In genomic region chr2:160613466-160614153, GRCh38 we compare ENCODE assay signal across 16 cellular contexts.
A peak's percentile ranks its signal among the peaks of the same experiment; 100 is the strongest.
DNase-seq lines count a peak whose midpoint lies in the region; ATAC-seq and TF ChIP-seq lines count a peak whose summit lies in the region.
"Had no signal": no experiment of that assay in that cellular context is flagged by ENCODE, and none has a peak within 500 bp of the region (broad histone marks: within the 10 kb centered on the region; RNA-seq: fewer than 3 reads in every experiment).

No MANE protein-coding gene starts in this region.

- H3K27ac ChIP-seq in GM23248 (peak overlapping the region; percentile 53), testis (no peak overlapping the region)
- H3K27ac ChIP-seq: body of pancreas, right lobe of liver, thyroid gland, VCaP had no signal

- H4K20me1 ChIP-seq in GM23248 (ENCODE audit: insufficient read depth) = no peaks in the 10 kb centered on the region

- H3K36me3 Mint-ChIP-seq in osteocyte (ENCODE audit: unreplicated experiment) = peaks cover 8% of the 10 kb centered on the region

- in situ Hi-C loops in GM23248 (cut with MboI) = no loop called here

- H3K4me2 ChIP-seq in GM23248 (ENCODE audit: unreplicated experiment) = peak overlapping the region; percentile 54

- H3F3A ChIP-seq in GM23248 (ENCODE audit: insufficient read depth) = peaks cover 28% of the 10 kb centered on the region

- peaks cover 11% of the 10 kb centered on the region for H3K9me3 Mint-ChIP-seq in osteocyte (ENCODE audit: unreplicated experiment)

- H3K9ac ChIP-seq in GM23248 = 0 out of 2 replicates have a peak overlapping the region, but pooled peaks have one; percentile 3

- H3K4me1 Mint-ChIP-seq in osteocyte (ENCODE audit: unreplicated experiment) = peaks cover 10% of the 10 kb centered on the region

- no peaks in the 10 kb centered on the region for H3K9me2 ChIP-seq in GM23248 (ENCODE audit: insufficient read depth)

- no peaks in the 10 kb centered on the region for H3K36me3 ChIP-seq in GM23248 (ENCODE audit: low read depth)
- no peaks in the 10 kb centered on the region for H3K36me3 ChIP-seq in testis (ENCODE audit: low read depth, missing control alignments)
- H3K36me3 ChIP-seq: right lobe of liver, thyroid gland had no signal

- no peak for ATAC-seq in Right ventricle myocardium inferior
- ATAC-seq in GM21619 (IDR thresholded peaks at IDR 0.05; ENCODE audit: unreplicated experiment) = no peak
- ATAC-seq: body of pancreas, esophagus mucosa, right lobe of liver had no signal

- H3K4me1 ChIP-seq in GM23248 (ENCODE audit: insufficient read depth) = peaks cover 42% of the 10 kb centered on the region
- H3K4me1 ChIP-seq in testis = no peaks in the 10 kb centered on the region
- H3K4me1 ChIP-seq: body of pancreas, right lobe of liver, thyroid gland had no signal

- DNase-seq in GM23248 (peak; percentile 86), MV-4-11 (lab: John Stamatoyannopoulos, UW) (peak; percentile 61), dedifferentiated amniotic fluid mesenchymal stem cell (ENCODE audit: extremely low spot score) (peak; percentile 19), osteocyte (ENCODE audit: extremely low spot score, unreplicated experiment) (no peak), Right ventricle myocardium inferior (ENCODE audit: missing footprints) (no peak), testis (no peak)
- DNase-seq: activated T-cell treated with anti-CD3 and anti-CD28 coated beads, Interleukin-2, amount 50 U/mL, for 1 hour; body of pancreas; DMS 273 treated with DMSO at 0.1 percent for 48 hours; NCI-H2227 treated with DMSO at 0.1 percent for 48 hours; right lobe of liver; Right ventricle myocardium superior; thyroid gland had no signal

- TF ChIP-seq CTCF in osteocyte (IDR thresholded peaks at IDR 0.05) (no peak), testis (IDR thresholded peaks at IDR 0.05) (no peak)

- intact Hi-C loops in Right ventricle myocardium inferior (cut with DNase I) (no loop called here), testis (cut with DNase I; ENCODE audit: low total_unique reads) (no loop called here)

- H3K9me3 ChIP-seq in GM23248 (ENCODE audit: low read depth) (no peaks in the 10 kb centered on the region), testis (no peaks in the 10 kb centered on the region)
- H3K9me3 ChIP-seq: right lobe of liver, thyroid gland had no signal

- no peaks in the 10 kb centered on the region for H3K27me3 Mint-ChIP-seq in osteocyte (ENCODE audit: unreplicated experiment)

- H3K27me3 ChIP-seq in GM23248 (replicated peaks; ENCODE audit: insufficient read depth) (no peaks in the 10 kb centered on the region), testis (no peaks in the 10 kb centered on the region)
- H3K27me3 ChIP-seq: body of pancreas, right lobe of liver, thyroid gland had no signal

- no peaks in the 10 kb centered on the region for H3K79me2 ChIP-seq in GM23248 (ENCODE audit: insufficient read depth)

- no peak for TF ChIP-seq POLR2A in testis (IDR thresholded peaks at IDR 0.05)

- H3K4me3 ChIP-seq in GM23248 (peak overlapping the region; percentile 0; the same call in 1 of the 2 replicates), testis (no peak overlapping the region)
- H3K4me3 ChIP-seq: body of pancreas, right lobe of liver, thyroid gland had no signal

- peak overlapping the region; percentile 23; the same call in 1 of the 2 replicates for H2AFZ ChIP-seq in GM23248

- WGBS in GM23248 (ENCODE audit: low coverage in 1 of 2, low lambda C conversion rate in 2 of 2, missing lambda C conversion rate in 2 of 2), 2 experiments = 0 to 3% methylated on average over 1 of the region's 1 CpG
- 88 to 97% methylated on average over 1 of the region's 1 CpG for WGBS in testis, 2 donors

- peak overlapping the region; percentile 6 for H3K27ac Mint-ChIP-seq in osteocyte (ENCODE audit: unreplicated experiment)

- no peak overlapping the region for H3K4me3 Mint-ChIP-seq in osteocyte (ENCODE audit: unreplicated experiment)

Comparison
In these comparisons a context has a peak if more than half of its experiments do, and no peak if none do; other contexts are left out.
1. DNase-seq: peak in GM23248 (single experiment), MV-4-11 (single experiment) and dedifferentiated amniotic fluid mesenchymal stem cell (single experiment); none in osteocyte (single experiment), Right ventricle myocardium inferior (single experiment) and testis (single experiment).